Comparison of ENCODE assay signal across 1 cellular context in the genomic region with DNA sequence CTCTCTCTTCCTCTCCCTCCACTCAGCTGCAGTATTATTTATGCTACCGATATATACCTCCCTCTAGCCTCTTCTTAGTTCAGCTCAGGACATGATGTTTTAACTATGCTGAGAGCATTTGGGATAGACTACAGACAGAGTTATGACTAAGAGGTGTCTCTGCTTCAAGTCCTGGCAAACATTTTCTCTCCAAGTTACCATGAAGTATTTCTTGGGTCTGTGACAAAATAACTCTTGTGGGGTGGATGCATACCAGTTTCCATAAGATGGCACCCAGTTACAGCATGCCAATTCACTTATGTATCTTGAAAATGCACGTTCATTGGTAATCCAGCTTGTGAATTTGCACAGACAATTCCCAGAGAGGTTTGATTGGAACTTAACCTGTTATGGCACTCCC.
TF ChIP-seq lines count a peak whose summit lies in the region.

No MANE protein-coding gene starts in this region.

TF ChIP-seq in SK-N-SH treated with all-trans-retinoic acid at 6 μM for 48 hours, 23 proteins besides CTCF, POLR2A, EP300 and RAD21:
- TF ChIP-seq ISL1 (CRISPR knock-in tag; IDR thresholded peaks at IDR 0.05) (no peak), ZFP3 (CRISPR knock-in tag; IDR thresholded peaks at IDR 0.05) (no peak), ZFP30 (CRISPR knock-in tag; IDR thresholded peaks at IDR 0.05) (no peak), GLIS3 (CRISPR knock-in tag; IDR thresholded peaks at IDR 0.05) (no peak), TCF4 (CRISPR knock-in tag; IDR thresholded peaks at IDR 0.05; ENCODE audit: borderline replicate concordance) (no peak), ZC3H10 (CRISPR knock-in tag; IDR thresholded peaks at IDR 0.05) (no peak)
- TF ChIP-seq, protein P1, sequence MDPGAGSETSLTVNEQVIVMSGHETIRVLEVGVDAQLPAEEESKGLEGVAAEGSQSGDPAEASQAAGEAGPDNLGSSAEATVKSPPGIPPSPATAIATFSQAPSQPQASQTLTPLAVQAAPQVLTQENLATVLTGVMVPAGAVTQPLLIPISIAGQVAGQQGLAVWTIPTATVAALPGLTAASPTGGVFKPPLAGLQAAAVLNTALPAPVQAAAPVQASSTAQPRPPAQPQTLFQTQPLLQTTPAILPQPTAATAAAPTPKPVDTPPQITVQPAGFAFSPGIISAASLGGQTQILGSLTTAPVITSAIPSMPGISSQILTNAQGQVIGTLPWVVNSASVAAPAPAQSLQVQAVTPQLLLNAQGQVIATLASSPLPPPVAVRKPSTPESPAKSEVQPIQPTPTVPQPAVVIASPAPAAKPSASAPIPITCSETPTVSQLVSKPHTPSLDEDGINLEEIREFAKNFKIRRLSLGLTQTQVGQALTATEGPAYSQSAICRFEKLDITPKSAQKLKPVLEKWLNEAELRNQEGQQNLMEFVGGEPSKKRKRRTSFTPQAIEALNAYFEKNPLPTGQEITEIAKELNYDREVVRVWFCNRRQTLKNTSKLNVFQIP (CRISPR knock-in tag; IDR thresholded peaks at IDR 0.05; ENCODE audit: borderline replicate concordance, low read depth): no peak
